8 cellular contexts compared by ENCODE assay signal in the genomic region with DNA sequence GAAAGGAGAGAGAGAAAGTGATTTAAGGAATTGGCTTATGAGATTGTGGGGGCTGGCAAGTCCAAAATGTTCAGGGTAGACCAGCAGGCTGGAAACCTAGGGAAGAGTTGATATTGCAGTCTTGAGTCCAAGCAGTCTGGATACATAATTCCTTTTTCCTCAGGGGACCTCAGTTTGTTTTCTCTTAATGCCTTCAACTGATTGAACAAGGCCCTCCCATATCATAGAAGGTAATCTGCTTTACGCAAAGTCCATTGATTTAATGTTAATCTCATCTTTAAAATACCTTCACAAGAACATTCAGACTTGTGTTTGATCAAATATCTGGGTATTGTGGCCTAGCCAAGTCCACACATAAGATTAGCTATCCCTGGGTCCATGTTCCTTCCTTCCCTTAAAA.
"Had no signal": no experiment of that assay in that cellular context is flagged by ENCODE, and none has a peak within 500 bp of the region (broad histone marks: within the 10 kb centered on the region; RNA-seq: fewer than 3 reads in every experiment).

No MANE protein-coding gene starts in this region.

- DNase-seq: GDM1, GF-D8 had no signal

- H3K4me3 ChIP-seq: GM12878 had no signal

- FAIRE-seq: G401.6, GM12878, GM12891, GM12892, GM18507, GM19239 had no signal

- ATAC-seq: GM12878 had no signal
